In genomic region chr11:130814440-130815073, GRCh38 we compare ENCODE assay signal across 23 cellular contexts.
DNase-seq lines count a peak whose midpoint lies in the region; ATAC-seq, FAIRE-seq and TF ChIP-seq lines count a peak whose summit lies in the region.
"Had no signal": no experiment of that assay in that cellular context is flagged by ENCODE, and none has a peak within 500 bp of the region (broad histone marks: within the 10 kb centered on the region; RNA-seq: fewer than 3 reads in every experiment).

No MANE protein-coding gene starts in this region.

- peak overlapping the region; percentile 70 to 75 for H3K27ac ChIP-seq in kidney (ENCODE audit: low read depth in 2 of 2, low read length in 2 of 2)
- no peak overlapping the region for H3K27ac ChIP-seq in stomach
- H3K27ac ChIP-seq: BLaER1 treated with 17β-estradiol and CSF1 and Interleukin-3, amounts not matched to agents 10 nM and 100 nM had no signal

- H3K9ac ChIP-seq in adipocyte (ENCODE audit: low read length): no peak overlapping the region
- H3K9ac ChIP-seq in kidney (ENCODE audit: low read length in 2 of 2): no peak overlapping the region
- H3K9ac ChIP-seq: BLaER1 treated with 17β-estradiol and CSF1 and Interleukin-3, amounts not matched to agents 10 nM and 100 nM had no signal

- H3K4me3 ChIP-seq in adipocyte (ENCODE audit: low read length): no peak overlapping the region
- no peak overlapping the region for H3K4me3 ChIP-seq in kidney (ENCODE audit: low read length in 2 of 2)
- no peak overlapping the region for H3K4me3 ChIP-seq in stomach
- H3K4me3 ChIP-seq: BLaER1 treated with 17β-estradiol and CSF1 and Interleukin-3, amounts not matched to agents 10 nM and 100 nM had no signal

- no peak for FAIRE-seq in kidney (lab: Jason Lieb, UNC)

- H3K4me1 ChIP-seq in adipocyte (ENCODE audit: control insufficient read depth, insufficient read depth, low read length) (peaks cover 19% of the 10 kb centered on the region), kidney (ENCODE audit: control insufficient read depth in 1 of 2, insufficient read depth in 1 of 2, low read depth in 1 of 2, low read length in 2 of 2) (peaks cover 23 to 42% of the 10 kb centered on the region in 2 donors), stomach (peaks cover 11 to 21% (median 16%) of the 10 kb centered on the region in 4 donors)
- H3K4me1 ChIP-seq: BLaER1 treated with 17β-estradiol and CSF1 and Interleukin-3, amounts not matched to agents 10 nM and 100 nM had no signal

- TF ChIP-seq EP300 in stomach (IDR thresholded peaks at IDR 0.05): no peak

- no peak for TF ChIP-seq POLR2A in stomach (IDR thresholded peaks at IDR 0.05)

- H3K9me3 ChIP-seq in adipocyte (ENCODE audit: control insufficient read depth, low read length): no peaks in the 10 kb centered on the region
- H3K9me3 ChIP-seq in kidney (ENCODE audit: control insufficient read depth in 1 of 2, low read length in 2 of 2): no peaks in the 10 kb centered on the region
- H3K9me3 ChIP-seq in stomach: no peaks in the 10 kb centered on the region
- H3K9me3 ChIP-seq: BLaER1 treated with 17β-estradiol and CSF1 and Interleukin-3, amounts not matched to agents 10 nM and 100 nM; Caco-2 had no signal

- H3K36me3 ChIP-seq in adipocyte (ENCODE audit: control insufficient read depth, insufficient read depth, low read length, severe bottlenecking) (no peaks in the 10 kb centered on the region), kidney (ENCODE audit: control insufficient read depth in 1 of 2, insufficient read depth in 2 of 2, low read length in 2 of 2) (no peaks in the 10 kb centered on the region), stomach (no peaks in the 10 kb centered on the region)
- H3K36me3 ChIP-seq: BLaER1 treated with 17β-estradiol and CSF1 and Interleukin-3, amounts not matched to agents 10 nM and 100 nM had no signal

- TF ChIP-seq CTCF in kidney (IDR thresholded peaks at IDR 0.05; ENCODE audit: borderline replicate concordance, extremely low read depth, insufficient read depth) (no peak), stomach (IDR thresholded peaks at IDR 0.05) (no peak)

- 43 to 68% (median 58%) methylated on average over 4 of the region's 4 CpGs for WGBS in stomach, 5 donors

- no peak for DNase-seq in Right ventricle myocardium superior
- no peak for DNase-seq in cardiac septum (ENCODE audit: low spot score)
- peak; percentile 28 for DNase-seq in adipocyte (ENCODE audit: low read depth)
- DNase-seq in kidney: no peak
- DNase-seq in stomach: peak; percentile 54
- no peak for DNase-seq in glomerular visceral epithelial cell (ENCODE audit: extremely low spot score)
- DNase-seq in NCI-H510A treated with DMSO at 0.1 percent for 48 hours (lab: John Stamatoyannopoulos, UW): no peak
- no peak for DNase-seq in effector CD8-positive, alpha-beta T cell (lab: John Stamatoyannopoulos, UW)
- DNase-seq: 8988T; CD4-positive, alpha-beta memory T cell; GF-D8; GOT3; HCEC 1CT; KBM-7; MM.1S; NCI-H1048; NCI-H146; NCI-H2029; NCI-H2227 treated with DMSO at 0.1 percent for 48 hours; NCI-H524 treated with DMSO at 0.1 percent for 48 hours; OCI-M1 had no signal

- H3K27me3 ChIP-seq in adipocyte (replicated peaks; ENCODE audit: control insufficient read depth, insufficient read depth, low read length) (no peaks in the 10 kb centered on the region), stomach (no peaks in the 10 kb centered on the region)
- H3K27me3 ChIP-seq: BLaER1 treated with 17β-estradiol and CSF1 and Interleukin-3, amounts not matched to agents 10 nM and 100 nM had no signal

- ATAC-seq in Right ventricle myocardium superior (ENCODE audit: poor library complexity): peak; percentile 30

- intact Hi-C loops in Right ventricle myocardium superior (cut with DNase I) (no loop called here), cardiac septum (cut with DNase I) (no loop called here), kidney (cut with DNase I) (no loop called here), stomach (cut with DNase I; ENCODE audit: low total_unique reads) (no loop called here)

Comparison
In these comparisons a context has a peak if more than half of its experiments do, and no peak if none do; other contexts are left out.
1. DNase-seq: peak in adipocyte (single experiment) and stomach (single experiment); none in Right ventricle myocardium superior (single experiment), cardiac septum (single experiment), kidney (single experiment), glomerular visceral epithelial cell (single experiment), NCI-H510A treated with DMSO at 0.1 percent for 48 hours (single experiment) and effector CD8-positive, alpha-beta T cell (single experiment).
2. H3K27ac ChIP-seq: peak in kidney (2 of 2); none in stomach (0 of 5).